25 cellular contexts compared by ENCODE assay signal in the genomic region with DNA sequence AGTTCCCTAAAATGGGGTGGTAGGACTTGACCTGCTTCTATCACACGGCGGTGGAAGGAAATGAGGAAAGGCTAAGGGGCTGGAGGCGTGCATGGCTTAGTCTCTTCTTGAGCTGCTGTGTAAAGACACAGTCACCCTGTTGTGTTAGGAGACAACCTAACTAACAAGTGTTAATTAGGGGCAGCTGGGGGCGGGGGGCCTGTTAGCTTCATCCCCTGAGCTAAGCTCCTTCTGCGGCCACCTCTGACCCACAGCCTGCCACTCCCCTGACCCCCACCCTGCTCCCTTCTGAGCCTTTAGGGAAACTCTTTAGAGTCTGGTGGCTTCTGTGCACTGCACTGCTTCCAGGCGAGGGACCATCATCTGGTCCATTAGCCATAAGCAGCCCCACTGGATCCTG.
"Had no signal": no experiment of that assay in that cellular context is flagged by ENCODE, and none has a peak within 500 bp of the region (broad histone marks: within the 10 kb centered on the region; RNA-seq: fewer than 3 reads in every experiment).

No MANE protein-coding gene starts in this region.

- H3K36me3 ChIP-seq: breast epithelium, colonic mucosa, heart right ventricle, lower lobe of right lung, neutrophil, ovary, thoracic aorta, upper lobe of left lung had no signal

- H3K27ac ChIP-seq: breast epithelium, colonic mucosa, heart right ventricle, lower lobe of right lung, neutrophil, ovary, psoas muscle, thoracic aorta, upper lobe of left lung had no signal

- DNase-seq: activated CD4-positive, alpha-beta T cell treated with anti-CD3 and anti-CD28 coated beads for 36 hours; activated CD4-positive, alpha-beta T cell treated with anti-CD3 and anti-CD28 coated beads, Interleukin-2, amount 50 U/mL, for 4 hours; activated CD8-positive, alpha-beta memory T cell treated with anti-CD3 and anti-CD28 coated beads for 24 hours; activated CD8-positive, alpha-beta memory T cell treated with anti-CD3 and anti-CD28 coated beads, Interleukin-2, amount 50 U/mL, for 4 hours; activated naive CD4-positive, alpha-beta T cell treated with Interleukin-2 at 50 U/mL for 16 hours; activated naive CD8-positive, alpha-beta T cell treated with anti-CD3 and anti-CD28 coated beads for 36 hours; activated T-cell treated with anti-CD3 and anti-CD28 coated beads, Interleukin-2, amount 50 U/mL, for 4 hours; colonic mucosa; effector CD4-positive, alpha-beta T cell; erythroblast; foreskin fibroblast; heart right ventricle; lower lobe of right lung; naive B cell; ovary; psoas muscle; right cardiac atrium; stimulated activated CD4-positive, alpha-beta T cell treated with anti-CD3 and anti-CD28 coated beads, Interleukin-4, amount 100 ng/mL, for 24 hours; stimulated activated naive CD4-positive, alpha-beta T cell treated with Interleukin-2 at 50 U/mL for 16 hours; T-cell; upper lobe of left lung had no signal

- H3K4me3 ChIP-seq: breast epithelium, colonic mucosa, heart right ventricle, lower lobe of right lung, ovary, psoas muscle, thoracic aorta, upper lobe of left lung had no signal

- H3K4me1 ChIP-seq: breast epithelium, colonic mucosa, heart right ventricle, lower lobe of right lung, psoas muscle, upper lobe of left lung had no signal

- H3K9me3 ChIP-seq: breast epithelium, colonic mucosa, heart right ventricle, lower lobe of right lung, neutrophil, ovary, psoas muscle, thoracic aorta, upper lobe of left lung had no signal

- H3K27me3 ChIP-seq: breast epithelium, colonic mucosa, heart right ventricle, neutrophil, ovary, upper lobe of left lung had no signal

- ATAC-seq: activated CD4-positive, alpha-beta T cell treated with anti-CD3 and anti-CD28 coated beads for 36 hours; activated T-cell treated with anti-CD3 and anti-CD28 coated beads, Interleukin-2, amount 50 U/mL, for 4 hours; heart right ventricle; left lobe of liver; lower lobe of right lung; psoas muscle; right cardiac atrium; T-cell had no signal
